ENCODE assay signal across 8 cellular contexts in genomic region chr19:16070366-16070990, GRCh38. TPM values are rescaled to one million over a fixed set of nuclear protein-coding genes. Genes with fewer than 3 reads are reported as not detected.
DNase-seq lines count a peak whose midpoint lies in the region; ATAC-seq and TF ChIP-seq lines count a peak whose summit lies in the region.

No MANE protein-coding gene starts in this region.

- no peak overlapping the region for H2BK12ac ChIP-seq in H9 (ENCODE audit: insufficient read length, low read depth, low read length)

- POLR2A ChIA-PET in activated CD4-positive, alpha-beta memory T cell treated with anti-CD3 and anti-CD28 coated beads, Interleukin-2, amount 10 ng/mL, durations not matched to agents 7 days and 5 days (lab: Charles Lee): interaction anchor here (0.7 to 10.5 kb wide), 23 partner anchors 7 to 1548 kb away, joined by 3 to 322 read pairs (median 4); partner anchors contain the start of genes AP1M1, FAM32A, HSH2D and RAB8A

- no peak for TF ChIP-seq CTCF in H9 (conservative IDR thresholded peaks at IDR 0.05)

- peaks cover 5% of the 10 kb centered on the region for H3K36me3 Mint-ChIP-seq in activated CD4-positive, alpha-beta memory T cell treated with anti-CD3 and anti-CD28 coated beads, Interleukin-2, amount 10 ng/mL, durations not matched to agents 7 days and 5 days (ENCODE audit: low read depth)
- H3K36me3 Mint-ChIP-seq in effector memory CD8-positive, alpha-beta T cell (ENCODE audit: insufficient read depth): no peaks in the 10 kb centered on the region
- no peaks in the 10 kb centered on the region; a peak in 1 of 7 replicates for H3K36me3 Mint-ChIP-seq in H9 (ENCODE audit: insufficient read depth in 1 of 3, low read depth in 3 of 3)

- no peak overlapping the region for H4K8ac ChIP-seq in H9 (replicated peaks; ENCODE audit: insufficient read length, low read depth, low read length)

- H3K36me3 ChIP-seq in skeletal muscle tissue (ENCODE audit: control insufficient read depth in 3 of 3, insufficient read depth in 3 of 3, low read length in 3 of 3): no peaks in the 10 kb centered on the region

- no peak overlapping the region for H2BK120ac ChIP-seq in H9 (ENCODE audit: low read depth, low read length, poor library complexity, severe bottlenecking)

- no peaks in the 10 kb centered on the region for H3K79me1 ChIP-seq in H9 (ENCODE audit: insufficient read depth, low read depth, low read length, poor library complexity, severe bottlenecking)

- peaks cover 53% of the 10 kb centered on the region for H3K4me1 Mint-ChIP-seq in activated CD4-positive, alpha-beta memory T cell treated with anti-CD3 and anti-CD28 coated beads, Interleukin-2, amount 10 ng/mL, durations not matched to agents 7 days and 5 days
- H3K4me1 Mint-ChIP-seq in effector memory CD8-positive, alpha-beta T cell (ENCODE audit: low read depth in 2 of 2): peaks cover 14 to 18% of the 10 kb centered on the region in 2 donors
- H3K4me1 Mint-ChIP-seq in H9: peaks cover 27 to 28% of the 10 kb centered on the region in 2 experiments

- H3K79me2 ChIP-seq in H9 (ENCODE audit: insufficient read depth, low read length): no peaks in the 10 kb centered on the region

- CTCF ChIA-PET in activated CD4-positive, alpha-beta memory T cell treated with anti-CD3 and anti-CD28 coated beads, Interleukin-2, amount 10 ng/mL, durations not matched to agents 7 days and 5 days (lab: Charles Lee): interaction anchor here (0.6 to 3.2 kb wide), 17 partner anchors 8 to 441 kb away, joined by 3 to 26 read pairs (median 4); partner anchors contain the start of genes FAM32A and HSH2D

- H4K20me1 ChIP-seq in H9 (ENCODE audit: control insufficient read depth, insufficient read depth, insufficient read length): no peaks in the 10 kb centered on the region

- H3K4me1 ChIP-seq in skeletal muscle tissue (ENCODE audit: control insufficient read depth in 3 of 3, insufficient read depth in 3 of 3, low read length in 3 of 3): peaks cover 0 to 13% (median 8%) of the 10 kb centered on the region in 3 donors
- H3K4me1 ChIP-seq in H9 (ENCODE audit: insufficient read depth, low read length): peaks cover 1% of the 10 kb centered on the region; the same call in 1 of the 2 replicates

- no peak overlapping the region for H3K23ac ChIP-seq in H9 (ENCODE audit: insufficient read length, low read depth, low read length)

- H3K27me3 ChIP-seq in skeletal muscle tissue (ENCODE audit: control insufficient read depth in 3 of 3, insufficient read depth in 3 of 3, low read length in 3 of 3) (peaks cover 0 to 15% (median 13%) of the 10 kb centered on the region in 3 donors), H9 (ENCODE audit: insufficient read depth, low read length) (no peaks in the 10 kb centered on the region)

- H3K4ac ChIP-seq in H9 (ENCODE audit: low read depth, low read length): no peak overlapping the region

- no peak overlapping the region for H2BK5ac ChIP-seq in H9 (ENCODE audit: insufficient read length, low read length)

- H3K9ac ChIP-seq in skeletal muscle tissue (ENCODE audit: low read depth in 1 of 3, low read length in 3 of 3): peak overlapping the region in 1 of 3 donors; percentile 50
- no peak overlapping the region for H3K9ac ChIP-seq in H9 (ENCODE audit: extremely low read depth, insufficient read length, low read length)

- no peaks in the 10 kb centered on the region for H3K9me3 ChIP-seq in skeletal muscle tissue (ENCODE audit: control insufficient read depth in 3 of 3, low read length in 3 of 3)
- H3K9me3 ChIP-seq in H9 (ENCODE audit: control insufficient read depth, low read depth, low read length): no peaks in the 10 kb centered on the region

- H2BK15ac ChIP-seq in H9 (ENCODE audit: low read depth, low read length): no peak overlapping the region

- no peaks in the 10 kb centered on the region for H3K27me3 Mint-ChIP-seq in activated CD4-positive, alpha-beta memory T cell treated with anti-CD3 and anti-CD28 coated beads, Interleukin-2, amount 10 ng/mL, durations not matched to agents 7 days and 5 days
- H3K27me3 Mint-ChIP-seq in effector memory CD8-positive, alpha-beta T cell: no peaks in the 10 kb centered on the region
- H3K27me3 Mint-ChIP-seq in H9 (ENCODE audit: low read depth): no peaks in the 10 kb centered on the region

- H3K4me3 Mint-ChIP-seq in activated CD4-positive, alpha-beta memory T cell treated with anti-CD3 and anti-CD28 coated beads, Interleukin-2, amount 10 ng/mL, durations not matched to agents 7 days and 5 days: no peak overlapping the region
- H3K4me3 Mint-ChIP-seq in effector memory CD8-positive, alpha-beta T cell: no peak overlapping the region
- H3K4me3 Mint-ChIP-seq in H9: no peak overlapping the region

- H4K91ac ChIP-seq in H9 (ENCODE audit: insufficient read length, low read depth, low read length): no peak overlapping the region

- H3K9me3 Mint-ChIP-seq in activated CD4-positive, alpha-beta memory T cell treated with anti-CD3 and anti-CD28 coated beads, Interleukin-2, amount 10 ng/mL, durations not matched to agents 7 days and 5 days: no peaks in the 10 kb centered on the region
- H3K9me3 Mint-ChIP-seq in effector memory CD8-positive, alpha-beta T cell: no peaks in the 10 kb centered on the region
- no peaks in the 10 kb centered on the region for H3K9me3 Mint-ChIP-seq in H9

- no peak overlapping the region for H2AK5ac ChIP-seq in H9 (ENCODE audit: insufficient read length, low read length)

- no peak overlapping the region for H2BK20ac ChIP-seq in H9 (ENCODE audit: low read depth, low read length, poor library complexity, severe bottlenecking)

- H4K5ac ChIP-seq in H9 (ENCODE audit: insufficient read length, low read depth, low read length): no peak overlapping the region

- DNase-seq in GDM1 (lab: John Stamatoyannopoulos, UW) (peak; percentile 67), H9 (no peak), putamen (ENCODE audit: low spot score) (no peak)
- DNase-seq in Jurkat, Clone E6-1 (ENCODE audit: low read depth, low spot score): peak; percentile 88
- DNase-seq in activated CD4-positive, alpha-beta memory T cell treated with anti-CD3 and anti-CD28 coated beads, Interleukin-2, amount 10 ng/mL, durations not matched to agents 7 days and 5 days: peak; percentile 90
- DNase-seq in effector memory CD8-positive, alpha-beta T cell: peak; percentile 75 to 82 (median 79)

- peak overlapping the region; percentile 39 for H3K4me3 ChIP-seq in Jurkat, Clone E6-1 (ENCODE audit: low read length)
- no peak overlapping the region for H3K4me3 ChIP-seq in skeletal muscle tissue (ENCODE audit: low read length in 3 of 3)

- H3T11ph ChIP-seq in H9 (ENCODE audit: low read length): no peak overlapping the region

- peaks cover under 1% of the 10 kb centered on the region for H3K23me2 ChIP-seq in H9 (ENCODE audit: insufficient read length, low read depth, low read length, poor library complexity, severe bottlenecking)

- no CpG with 5 or more reads among the region's 16 CpGs for WGBS in H9 (ENCODE audit: extremely low coverage, insufficient read length, low lambda C conversion rate)

- H3K14ac ChIP-seq in H9 (ENCODE audit: insufficient read depth, low read length): no peak overlapping the region

- H3K18ac ChIP-seq in H9 (ENCODE audit: insufficient read length, low read depth, low read length): no peak overlapping the region

- peak; percentile 95 for ATAC-seq in effector memory CD8-positive, alpha-beta T cell (replicated peaks)
- no peak for ATAC-seq in HG02571 (IDR thresholded peaks at IDR 0.05; ENCODE audit: unreplicated experiment)

- no peak overlapping the region for H2AFZ ChIP-seq in H9 (ENCODE audit: low read length)

- H3K27ac Mint-ChIP-seq in activated CD4-positive, alpha-beta memory T cell treated with anti-CD3 and anti-CD28 coated beads, Interleukin-2, amount 10 ng/mL, durations not matched to agents 7 days and 5 days: no peak overlapping the region
- no peak overlapping the region for H3K27ac Mint-ChIP-seq in effector memory CD8-positive, alpha-beta T cell
- H3K27ac Mint-ChIP-seq in H9: no peak overlapping the region

- H3K4me2 ChIP-seq in H9 (ENCODE audit: insufficient read depth, insufficient read length, low read length): no peak overlapping the region

- no peak overlapping the region for H3K56ac ChIP-seq in H9 (ENCODE audit: insufficient read length, low read depth, low read length)

- H3K27ac ChIP-seq in skeletal muscle tissue (ENCODE audit: low read depth, low read length) (peak overlapping the region; percentile 74), H9 (ENCODE audit: insufficient read length, low read depth, low read length) (no peak overlapping the region)

RNA-seq across cellular contexts. Expression of gene TPM4, which starts 5.8 kb away (rescaled TPM):
- polyA plus RNA-seq in Jurkat, Clone E6-1 (2012; ENCODE audit: insufficient read depth, insufficient read length): 623 TPM
- 100 to 1,000 TPM; 592 to 611 TPM for total RNA-seq in activated CD4-positive, alpha-beta memory T cell treated with anti-CD3 and anti-CD28 coated beads, Interleukin-2, amount 10 ng/mL, durations not matched to agents 7 days and 5 days
- total RNA-seq in skeletal muscle tissue (122 TPM), H9 (2021) (431 TPM in 2 replicates)

RNA-seq across cellular contexts. Expression of gene RAB8A, which starts 41.2 kb away (rescaled TPM):
- 126 TPM for polyA plus RNA-seq in Jurkat, Clone E6-1 (2012; ENCODE audit: insufficient read depth, insufficient read length)
- total RNA-seq in activated CD4-positive, alpha-beta memory T cell treated with anti-CD3 and anti-CD28 coated beads, Interleukin-2, amount 10 ng/mL, durations not matched to agents 7 days and 5 days: 100 to 1,000 TPM; 141 to 147 TPM
- total RNA-seq in skeletal muscle tissue: 31.3 TPM
- total RNA-seq in H9 (2021): 93.8 and 103 TPM in 2 replicates

Comparison
In these comparisons a context has a peak if more than half of its experiments do, and no peak if none do; other contexts are left out.
1. DNase-seq: peak in GDM1 (single experiment), Jurkat, Clone E6-1 (single experiment), activated CD4-positive, alpha-beta memory T cell treated with anti-CD3 and anti-CD28 coated beads, Interleukin-2, amount 10 ng/mL, durations not matched to agents 7 days and 5 days (single experiment) and effector memory CD8-positive, alpha-beta T cell (3 of 3); none in H9 (single experiment) and putamen (single experiment).